In genomic region chr16:3023669-3024478, GRCh38 we compare ENCODE assay signal across 8 cellular contexts. TPM values are rescaled to one million over a fixed set of nuclear protein-coding genes. Genes with fewer than 3 reads are reported as not detected.
A peak's percentile ranks its signal among the peaks of the same experiment; 100 is the strongest.
DNase-seq lines count a peak whose midpoint lies in the region; ATAC-seq, FAIRE-seq and TF ChIP-seq lines count a peak whose summit lies in the region.

A gene with protein sequence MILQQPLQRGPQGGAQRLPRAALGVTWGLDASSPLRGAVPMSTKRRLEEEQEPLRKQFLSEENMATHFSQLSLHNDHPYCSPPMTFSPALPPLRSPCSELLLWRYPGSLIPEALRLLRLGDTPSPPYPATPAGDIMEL (minus strand): TSS chr16:3023942. CDS start chr16:3023941, 1 bp downstream.
Gene THOC6, plus strand, starts transcription at chr16:3024035. Its CDS starts 292 bp downstream, at chr16:3024327.

- TF ChIP-seq EP300 in tibial nerve (IDR thresholded peaks at IDR 0.05) = peak; percentile 87 to 90

- peak within 1 kb of the TSS; percentile 81 for H2BK12ac ChIP-seq in trophoblast cell (ENCODE audit: low read length)

- H3K9me3 ChIP-seq in trophoblast cell (ENCODE audit: insufficient read depth, low read depth, low read length) (no peaks in the 10 kb centered on the region), tibial nerve (no peaks in the 10 kb centered on the region)

- WGBS in trophoblast cell (ENCODE audit: extremely low coverage, insufficient coverage, insufficient read length) = no CpG with 5 or more reads among the region's 69 CpGs
- 0 to 1% methylated on average over 47 to 49 of the region's 69 CpGs for WGBS in tibial nerve, 2 donors

- H3K4me2 ChIP-seq in trophoblast cell (ENCODE audit: low read length) = peak within 1 kb of the TSS; percentile 80

- peak; percentile 63 for ATAC-seq in HG02840 (IDR thresholded peaks at IDR 0.05; ENCODE audit: low FRiP score, unreplicated experiment)
- peak; percentile 75 for ATAC-seq in activated naive CD8-positive, alpha-beta T cell treated with anti-CD3 and anti-CD28 coated beads, Interleukin-2, amount 50 U/mL, for 24 hours
- peak; percentile 79 for ATAC-seq in Right ventricle myocardium superior (ENCODE audit: poor library complexity)

- TF ChIP-seq POLR2A in GM12892 (IDR thresholded peaks at IDR 0.05; ENCODE audit: low read depth, low read length) = peak; percentile 83; the same call in 1 of the 2 replicates
- TF ChIP-seq POLR2A in tibial nerve (IDR thresholded peaks at IDR 0.05) = peak in 1 of 2 donors; percentile 66

- peaks cover 6% of the 10 kb centered on the region for H3K27me3 Mint-ChIP-seq in activated naive CD8-positive, alpha-beta T cell treated with anti-CD3 and anti-CD28 coated beads, Interleukin-2, amount 50 U/mL, for 24 hours

- H3K4me1 ChIP-seq in trophoblast cell (ENCODE audit: control insufficient read depth in 1 of 2, insufficient read depth in 2 of 2, low read length in 2 of 2) (peaks cover 18 to 22% of the 10 kb centered on the region in 2 experiments), tibial nerve (peaks cover 0 to 68% (median 41%) of the 10 kb centered on the region in 4 donors)

- peak within 1 kb of the TSS; percentile 82 for H4K12ac ChIP-seq in trophoblast cell (ENCODE audit: low read depth, low read length)

- H3K9ac ChIP-seq in trophoblast cell (ENCODE audit: low read length) = peak within 1 kb of the TSS; percentile 81

- peak within 1 kb of the TSS; percentile 97 for H3K14ac ChIP-seq in trophoblast cell (ENCODE audit: low read length)

- H3K27me3 ChIP-seq in trophoblast cell (ENCODE audit: insufficient read depth, low read length) (no peaks in the 10 kb centered on the region), tibial nerve (peaks cover 0 to 8% of the 10 kb centered on the region in 2 donors)

- peak within 1 kb of the TSS; percentile 85 for H3K4me3 Mint-ChIP-seq in activated naive CD8-positive, alpha-beta T cell treated with anti-CD3 and anti-CD28 coated beads, Interleukin-2, amount 50 U/mL, for 24 hours

- H2AFZ ChIP-seq in trophoblast cell (ENCODE audit: insufficient read depth, low read length, poor library complexity) = peak within 1 kb of the TSS; percentile 65

- H3K36me3 Mint-ChIP-seq in activated naive CD8-positive, alpha-beta T cell treated with anti-CD3 and anti-CD28 coated beads, Interleukin-2, amount 50 U/mL, for 24 hours (ENCODE audit: low read depth) = peaks cover 8% of the 10 kb centered on the region

- H3K79me2 ChIP-seq in trophoblast cell (ENCODE audit: control insufficient read depth, insufficient read depth, low read length, poor library complexity) = peaks cover 25% of the 10 kb centered on the region

- H3K27ac ChIP-seq in trophoblast cell (ENCODE audit: low read depth, low read length) (peak within 1 kb of the TSS; percentile 100), tibial nerve (peak within 1 kb of the TSS; percentile 78 to 99 (median 95))

- DNase-seq in GM12892 (ENCODE audit: insufficient read length) = peak; percentile 92
- peak; percentile 92 for DNase-seq in NCI-H1436 treated with DMSO at 0.1 percent for 48 hours (lab: John Stamatoyannopoulos, UW)
- DNase-seq in T follicular helper cell (ENCODE audit: low read depth) = peak; percentile 94
- peak; percentile 95 for DNase-seq in activated naive CD8-positive, alpha-beta T cell treated with anti-CD3 and anti-CD28 coated beads, Interleukin-2, amount 50 U/mL, for 24 hours
- DNase-seq in Right ventricle myocardium superior = peak; percentile 99
- DNase-seq in trophoblast cell = peak; percentile 99
- peak; percentile 92 to 95 for DNase-seq in tibial nerve (ENCODE audit: low spot score in 2 of 2)

- H2AK5ac ChIP-seq in trophoblast cell (ENCODE audit: low read length) = peak within 1 kb of the TSS; percentile 80

- H3K36me3 ChIP-seq in trophoblast cell (ENCODE audit: control insufficient read depth in 1 of 2, insufficient read depth in 2 of 2, low read length in 2 of 2) (peaks cover 33 to 36% of the 10 kb centered on the region in 2 experiments), tibial nerve (peaks cover 0 to 22% (median 5%) of the 10 kb centered on the region in 3 donors)

- H3K4ac ChIP-seq in trophoblast cell (ENCODE audit: low read depth, low read length) = peak within 1 kb of the TSS; percentile 83

- peak within 1 kb of the TSS; percentile 97 for H4K91ac ChIP-seq in trophoblast cell (ENCODE audit: low read depth, low read length)

- H3K18ac ChIP-seq in trophoblast cell (ENCODE audit: low read length) = peak within 1 kb of the TSS; percentile 96

- peak within 1 kb of the TSS; percentile 95 for H4K8ac ChIP-seq in trophoblast cell (ENCODE audit: low read depth, low read length)

- peak within 1 kb of the TSS; percentile 96 for H2BK5ac ChIP-seq in trophoblast cell (ENCODE audit: low read depth, low read length, poor library complexity)

- H3K79me1 ChIP-seq in trophoblast cell (ENCODE audit: low read length) = peaks cover 36% of the 10 kb centered on the region

- H3K4me3 ChIP-seq in trophoblast cell (ENCODE audit: low read depth, low read length) = peak within 1 kb of the TSS; percentile 75
- H3K4me3 ChIP-seq in tibial nerve = peak within 1 kb of the TSS; percentile 62 to 68 (median 65)

- peak; percentile 100 for FAIRE-seq in GM12892 (lab: Jason Lieb, UNC)

- TF ChIP-seq CTCF in tibial nerve (IDR thresholded peaks at IDR 0.05) = peak in 1 of 5 experiments; percentile 29

- H3K23ac ChIP-seq in trophoblast cell (ENCODE audit: low read length) = no peak within 1 kb of the TSS

- intact Hi-C loops in Right ventricle myocardium superior (cut with DNase I) = no loop called here

- H2BK120ac ChIP-seq in trophoblast cell (ENCODE audit: insufficient read depth, low read length, poor library complexity) = peak within 1 kb of the TSS; percentile 82

- no peaks in the 10 kb centered on the region for H3K9me3 Mint-ChIP-seq in activated naive CD8-positive, alpha-beta T cell treated with anti-CD3 and anti-CD28 coated beads, Interleukin-2, amount 50 U/mL, for 24 hours

- H3K27ac Mint-ChIP-seq in activated naive CD8-positive, alpha-beta T cell treated with anti-CD3 and anti-CD28 coated beads, Interleukin-2, amount 50 U/mL, for 24 hours = peak within 1 kb of the TSS; percentile 97

- peaks cover 53% of the 10 kb centered on the region for H3K4me1 Mint-ChIP-seq in activated naive CD8-positive, alpha-beta T cell treated with anti-CD3 and anti-CD28 coated beads, Interleukin-2, amount 50 U/mL, for 24 hours

RNA-seq across cellular contexts. Expression of the first gene that starts in this region (rescaled TPM):
- 15.2 TPM for polyA plus RNA-seq in GM12892 (2012; ENCODE audit: missing spikeins)
- total RNA-seq in Right ventricle myocardium superior = 53.5 TPM
- 124 TPM in 2 replicates for polyA plus RNA-seq in trophoblast cell (2013)
- total RNA-seq in tibial nerve = 10 to 100 TPM; 17.7 to 46.9 (median 38.5) TPM

RNA-seq across cellular contexts. Expression of gene THOC6, which starts in this region (rescaled TPM):
- polyA plus RNA-seq in GM12892 (2012; ENCODE audit: missing spikeins) = 19.5 TPM
- total RNA-seq in Right ventricle myocardium superior = 11.0 TPM
- 26.2 and 26.7 TPM in 2 replicates for polyA plus RNA-seq in trophoblast cell (2013)
- 10 to 100 TPM; 12.2 to 28.5 (median 18.0) TPM for total RNA-seq in tibial nerve

Comparison
In these comparisons a context has a peak if more than half of its experiments do, and no peak if none do; other contexts are left out.
1. Peak in every context shown above with its lines: DNase-seq, ATAC-seq, H3K4me3 ChIP-seq and H3K27ac ChIP-seq.